15 cellular contexts compared by ENCODE assay signal in the genomic region with DNA sequence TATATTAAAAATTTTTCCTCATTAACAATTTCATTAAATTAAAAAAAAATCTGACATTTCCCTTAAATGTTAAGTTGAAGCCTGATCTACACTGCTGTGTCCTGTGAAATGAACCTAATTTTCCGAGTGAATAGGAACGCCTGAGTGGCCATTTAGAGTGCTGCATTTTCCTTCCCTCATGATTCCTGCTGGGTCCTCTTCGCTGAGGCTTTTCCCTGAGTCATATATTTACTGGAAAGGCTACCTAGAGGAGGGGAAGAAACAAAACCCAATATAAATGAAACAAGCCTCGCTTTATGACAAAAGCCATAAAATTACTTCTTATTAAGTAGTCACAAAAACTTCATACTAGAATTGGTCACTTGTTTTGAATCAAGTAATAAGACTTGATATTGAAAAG. TPM values are rescaled to one million over a fixed set of nuclear protein-coding genes. Genes with fewer than 3 reads are reported as not detected.
DNase-seq lines count a peak whose midpoint lies in the region; ATAC-seq and TF ChIP-seq lines count a peak whose summit lies in the region.
"Had no signal": no experiment of that assay in that cellular context is flagged by ENCODE, and none has a peak within 500 bp of the region (broad histone marks: within the 10 kb centered on the region; RNA-seq: fewer than 3 reads in every experiment).

No MANE protein-coding gene starts in this region.

- H2BK120ac ChIP-seq in H9 (ENCODE audit: low read depth, low read length, poor library complexity, severe bottlenecking), result no peak overlapping the region

- no peak overlapping the region for H3T11ph ChIP-seq in H9 (ENCODE audit: low read length)

- no peaks in the 10 kb centered on the region for H3K9me3 Mint-ChIP-seq in H9
- no peaks in the 10 kb centered on the region for H3K9me3 Mint-ChIP-seq in brain
- no peaks in the 10 kb centered on the region for H3K9me3 Mint-ChIP-seq in neural crest cell
- no peaks in the 10 kb centered on the region for H3K9me3 Mint-ChIP-seq in CD8-positive, alpha-beta T cell

- no CpG with 5 or more reads among the region's 4 CpGs for WGBS in H9 (ENCODE audit: extremely low coverage, insufficient read length, low lambda C conversion rate)

- H2BK12ac ChIP-seq in H9 (ENCODE audit: insufficient read length, low read depth, low read length), result no peak overlapping the region

- H3K23ac ChIP-seq in H9 (ENCODE audit: insufficient read length, low read depth, low read length), result no peak overlapping the region

- H3K18ac ChIP-seq in H9 (ENCODE audit: insufficient read length, low read depth, low read length), result no peak overlapping the region

- POLR2A ChIA-PET in CD8-positive, alpha-beta T cell (lab: Charles Lee), result no interaction called here

- H3K4me3 Mint-ChIP-seq in H9 (no peak overlapping the region), brain (peak overlapping the region; percentile 48 to 64 (median 63)), neural crest cell (peak overlapping the region; percentile 28)
- no peak overlapping the region for H3K4me3 Mint-ChIP-seq in CD8-positive, alpha-beta T cell

- no peak overlapping the region for H2BK20ac ChIP-seq in H9 (ENCODE audit: low read depth, low read length, poor library complexity, severe bottlenecking)

- no peak overlapping the region for H3K14ac ChIP-seq in H9 (ENCODE audit: insufficient read depth, low read length)

- no peak overlapping the region for H3K4ac ChIP-seq in H9 (ENCODE audit: low read depth, low read length)

- no peak overlapping the region for H3K4me2 ChIP-seq in H9 (ENCODE audit: insufficient read depth, insufficient read length, low read length)

- H3K9ac ChIP-seq in H9 (ENCODE audit: extremely low read depth, insufficient read length, low read length), result no peak overlapping the region

- DNase-seq in H9 (no peak), NCI-H526 (lab: John Stamatoyannopoulos, UW) (peak; percentile 45 to 71), neural crest cell (ENCODE audit: low read depth, low spot score) (no peak), DMS79 (lab: John Stamatoyannopoulos, UW) (no peak), T-helper 2 cell (no peak)
- DNase-seq in CD8-positive, alpha-beta T cell, result no peak
- DNase-seq: C1 segment of cervical spinal cord, MV-4-11, NCI-H1694 treated with DMSO at 0.1 percent for 48 hours, NCI-H510A treated with DMSO at 0.1 percent for 48 hours, PC-3, RPMI8226, SJCRH30 had no signal

- no peaks in the 10 kb centered on the region; the same call in 1 of the 2 replicates for H3K4me1 ChIP-seq in H9 (ENCODE audit: insufficient read depth, low read length)
- peaks cover under 1% of the 10 kb centered on the region for H3K4me1 ChIP-seq in CD8-positive, alpha-beta T cell (ENCODE audit: insufficient read depth, low read length)

- H4K5ac ChIP-seq in H9 (ENCODE audit: insufficient read length, low read depth, low read length), result no peak overlapping the region

- H3K27me3 Mint-ChIP-seq in H9 (ENCODE audit: low read depth), result peaks cover 3% of the 10 kb centered on the region
- H3K27me3 Mint-ChIP-seq in brain, result peaks cover 3% of the 10 kb centered on the region
- H3K27me3 Mint-ChIP-seq in neural crest cell (ENCODE audit: low read depth), result peaks cover 4% of the 10 kb centered on the region
- H3K27me3 Mint-ChIP-seq in CD8-positive, alpha-beta T cell (ENCODE audit: low read depth), result no peaks in the 10 kb centered on the region

- CTCF ChIA-PET in CD8-positive, alpha-beta T cell (lab: Charles Lee), result no interaction called here

- H4K20me1 ChIP-seq in H9 (ENCODE audit: control insufficient read depth, insufficient read depth, insufficient read length), result no peaks in the 10 kb centered on the region

- H3K4me1 Mint-ChIP-seq in H9, result peaks cover 30 to 33% of the 10 kb centered on the region in 2 experiments
- H3K4me1 Mint-ChIP-seq in brain, result peaks cover 51% of the 10 kb centered on the region
- peaks cover 26% of the 10 kb centered on the region for H3K4me1 Mint-ChIP-seq in neural crest cell
- peaks cover 2% of the 10 kb centered on the region for H3K4me1 Mint-ChIP-seq in CD8-positive, alpha-beta T cell (ENCODE audit: low read depth)

- no peaks in the 10 kb centered on the region for H3K23me2 ChIP-seq in H9 (ENCODE audit: insufficient read length, low read depth, low read length, poor library complexity, severe bottlenecking)

- no peaks in the 10 kb centered on the region for H3K36me3 ChIP-seq in CD8-positive, alpha-beta T cell (ENCODE audit: insufficient read depth, low read length)
- H3K36me3 ChIP-seq: HAP-1 had no signal

- H3K27me3 ChIP-seq in H9 (ENCODE audit: insufficient read depth, low read length), result no peaks in the 10 kb centered on the region
- no peaks in the 10 kb centered on the region for H3K27me3 ChIP-seq in CD8-positive, alpha-beta T cell (ENCODE audit: insufficient read depth, low read length)
- H3K27me3 ChIP-seq: SJCRH30 had no signal

- H4K91ac ChIP-seq in H9 (ENCODE audit: insufficient read length, low read depth, low read length), result no peak overlapping the region

- H2BK5ac ChIP-seq in H9 (ENCODE audit: insufficient read length, low read length), result no peak overlapping the region

- H3K36me3 Mint-ChIP-seq in H9 (ENCODE audit: insufficient read depth in 1 of 3, low read depth in 3 of 3) (no peaks in the 10 kb centered on the region), brain (peaks cover 14% of the 10 kb centered on the region), neural crest cell (ENCODE audit: low read depth) (no peaks in the 10 kb centered on the region)
- peaks cover 24% of the 10 kb centered on the region for H3K36me3 Mint-ChIP-seq in CD8-positive, alpha-beta T cell

- H3K27ac Mint-ChIP-seq in H9 (peak overlapping the region in 2 of 3 experiments; percentile 88 to 89; a peak in 4 of 7 replicates), brain (peak overlapping the region; percentile 74 to 93 (median 89)), neural crest cell (ENCODE audit: unreplicated experiment) (no peak overlapping the region)
- H3K27ac Mint-ChIP-seq in CD8-positive, alpha-beta T cell, result no peak overlapping the region

- H3K9me3 ChIP-seq in H9 (ENCODE audit: control insufficient read depth, low read depth, low read length), result no peaks in the 10 kb centered on the region
- no peaks in the 10 kb centered on the region for H3K9me3 ChIP-seq in CD8-positive, alpha-beta T cell (ENCODE audit: low read length)
- H3K9me3 ChIP-seq: HAP-1, SJCRH30 had no signal

- ATAC-seq in CD8-positive, alpha-beta T cell, result no peak
- ATAC-seq: PC-3 had no signal

- H3K27ac ChIP-seq in H9 (ENCODE audit: insufficient read length, low read depth, low read length), result no peak overlapping the region
- H3K27ac ChIP-seq in CD8-positive, alpha-beta T cell (ENCODE audit: low read depth, low read length), result no peak overlapping the region
- H3K27ac ChIP-seq: SJCRH30 had no signal

- H3K56ac ChIP-seq in H9 (ENCODE audit: insufficient read length, low read depth, low read length), result no peak overlapping the region

- no peak overlapping the region for H3K4me3 ChIP-seq in CD8-positive, alpha-beta T cell (ENCODE audit: low read depth, low read length)
- H3K4me3 ChIP-seq: HAP-1, SJCRH30 had no signal

- H2BK15ac ChIP-seq in H9 (ENCODE audit: low read depth, low read length), result no peak overlapping the region

- H2AFZ ChIP-seq in H9 (ENCODE audit: low read length), result no peak overlapping the region

- TF ChIP-seq CTCF in H9 (conservative IDR thresholded peaks at IDR 0.05) (no peak), brain (conservative IDR thresholded peaks at IDR 0.05) (no peak), neural crest cell (conservative IDR thresholded peaks at IDR 0.05) (no peak)
- no peak for TF ChIP-seq CTCF in CD8-positive, alpha-beta T cell (IDR thresholded peaks at IDR 0.05)

- no peak overlapping the region for H2AK5ac ChIP-seq in H9 (ENCODE audit: insufficient read length, low read length)

- H4K8ac ChIP-seq in H9 (replicated peaks; ENCODE audit: insufficient read length, low read depth, low read length), result no peak overlapping the region

- H3K79me2 ChIP-seq in H9 (ENCODE audit: insufficient read depth, low read length), result no peaks in the 10 kb centered on the region

- no peaks in the 10 kb centered on the region for H3K79me1 ChIP-seq in H9 (ENCODE audit: insufficient read depth, low read depth, low read length, poor library complexity, severe bottlenecking)

- intact Hi-C loops in CD8-positive, alpha-beta T cell (cut with DNase I, micrococcal nuclease), result loop anchor here in 1 of 2 experiments (10.0 kb wide), 3 partner anchors 484 to 1686 kb away; a partner anchor contains a TSS

RNA-seq across cellular contexts. Expression of a gene that starts 6.2 kb away (rescaled TPM):
- total RNA-seq in H9 (2021) (32.0 and 33.3 TPM in 2 replicates), neural crest cell (17.3 and 18.0 TPM in 2 replicates)
- 47.9 TPM for polyA plus RNA-seq in brain (ENCODE audit: insufficient read depth, low read depth, low replicate concordance)
- total RNA-seq in CD8-positive, alpha-beta T cell, result 100 to 1,000 TPM; 116 to 119 TPM

RNA-seq across cellular contexts. Expression of a gene that starts 29.0 kb away (rescaled TPM):
- total RNA-seq in H9 (2021) (0.17 TPM in 1 of 2 replicates, not detected in the other), neural crest cell (0.19 and 0.34 TPM in 2 replicates)
- not detected for polyA plus RNA-seq in brain (ENCODE audit: insufficient read depth, low read depth, low replicate concordance)
- total RNA-seq in CD8-positive, alpha-beta T cell, result under 1 TPM; 0.54 to 0.58 TPM

Comparison
In these comparisons a context has a peak if more than half of its experiments do, and no peak if none do; other contexts are left out.
1. DNase-seq: peak in NCI-H526 (2 of 2); none in H9 (single experiment), neural crest cell (single experiment), CD8-positive, alpha-beta T cell (0 of 7), DMS79 (single experiment) and T-helper 2 cell (0 of 5).
2. H3K27ac Mint-ChIP-seq: peak in H9 (2 of 3) and brain (5 of 5); none in neural crest cell (single experiment) and CD8-positive, alpha-beta T cell (single experiment).
3. H3K4me3 Mint-ChIP-seq: peak in brain (5 of 5) and neural crest cell (single experiment); none in H9 (0 of 2) and CD8-positive, alpha-beta T cell (single experiment).